In genomic region chr1:214900590-214900989, GRCh38 we compare ENCODE assay signal across 16 cellular contexts.
DNase-seq lines count a peak whose midpoint lies in the region; ATAC-seq and TF ChIP-seq lines count a peak whose summit lies in the region.
"Had no signal": no experiment of that assay in that cellular context is flagged by ENCODE, and none has a peak within 500 bp of the region (broad histone marks: within the 10 kb centered on the region; RNA-seq: fewer than 3 reads in every experiment).

No MANE protein-coding gene starts in this region.

- intact Hi-C loops in MCF 10A (cut with micrococcal nuclease), result loop anchor here (5.0 kb wide), 1 partner anchor 212 kb away; no protein-coding TSS in a partner anchor
- intact Hi-C loops in breast epithelium (cut with DNase I; ENCODE audit: low total_unique reads), result no loop called here

- peaks cover 36% of the 10 kb centered on the region for H3K4me1 Mint-ChIP-seq in MCF 10A (ENCODE audit: insufficient read depth, unreplicated experiment)
- H3K4me1 Mint-ChIP-seq: B cell, GM23338 had no signal

- no peak for ATAC-seq in GM18511 (IDR thresholded peaks at IDR 0.05; ENCODE audit: unreplicated experiment)
- ATAC-seq: CD8-positive, alpha-beta T cell had no signal

- H3K9me3 Mint-ChIP-seq in MCF 10A (ENCODE audit: unreplicated experiment), result no peaks in the 10 kb centered on the region
- H3K9me3 Mint-ChIP-seq: CD8-positive, alpha-beta T cell; GM23338 had no signal

- H3K27me3 ChIP-seq in breast epithelium, result no peaks in the 10 kb centered on the region
- H3K27me3 ChIP-seq in brain microvascular endothelial cell (replicated peaks), result no peaks in the 10 kb centered on the region
- H3K27me3 ChIP-seq in osteoblast (ENCODE audit: insufficient read depth, low read length), result no peaks in the 10 kb centered on the region
- H3K27me3 ChIP-seq: BLaER1 treated with 17β-estradiol and CSF1 and Interleukin-3, amounts not matched to agents 10 nM and 100 nM had no signal

- in situ Hi-C loops in brain microvascular endothelial cell (cut with HindIII; ENCODE audit: low pct_ligation_motif_present, low sequenced_read_pairs) (no loop called here), GM13976 (cut with MboI; ENCODE audit: low sequenced_read_pairs, unreplicated experiment) (no loop called here)

- no peaks in the 10 kb centered on the region for H4K20me1 ChIP-seq in osteoblast (ENCODE audit: insufficient read depth, low read length)
- H4K20me1 ChIP-seq: BLaER1 treated with 17β-estradiol and CSF1 and Interleukin-3, amounts not matched to agents 10 nM and 100 nM had no signal

- no peaks in the 10 kb centered on the region for H3K79me2 ChIP-seq in osteoblast (ENCODE audit: insufficient read depth, low read length)

- H3K9me3 ChIP-seq in breast epithelium (no peaks in the 10 kb centered on the region), osteoblast (ENCODE audit: low read depth, low read length) (no peaks in the 10 kb centered on the region)
- H3K9me3 ChIP-seq: BLaER1 treated with 17β-estradiol and CSF1 and Interleukin-3, amounts not matched to agents 10 nM and 100 nM had no signal

- no peak overlapping the region for H3K4me3 ChIP-seq in breast epithelium
- H3K4me3 ChIP-seq in brain microvascular endothelial cell (ENCODE audit: low read depth, low read length), result no peak overlapping the region
- H3K4me3 ChIP-seq in osteoblast (ENCODE audit: insufficient read depth, low read length), result no peak overlapping the region
- H3K4me3 ChIP-seq: BLaER1 treated with 17β-estradiol and CSF1 and Interleukin-3, amounts not matched to agents 10 nM and 100 nM; GM23338 had no signal

- DNase-seq in MCF 10A (ENCODE audit: unreplicated experiment) (no peak), breast epithelium (ENCODE audit: low spot score in 2 of 2) (no peak), brain microvascular endothelial cell (no peak), osteoblast (ENCODE audit: insufficient read length, low spot score, missing footprints) (no peak), nucleus accumbens (lab: John Stamatoyannopoulos, UW) (no peak), GM13976 (ENCODE audit: low spot score) (no peak)
- DNase-seq: Calu3; CD8-positive, alpha-beta T cell; DMS79 treated with DMSO at 0.1 percent for 48 hours; GF-D8 had no signal

- no peak overlapping the region for H3K4me3 Mint-ChIP-seq in MCF 10A (ENCODE audit: unreplicated experiment)
- H3K4me3 Mint-ChIP-seq: B cell; CD8-positive, alpha-beta T cell; GM23338; IgD-negative memory B cell had no signal

- TF ChIP-seq CTCF in MCF 10A (IDR thresholded peaks at IDR 0.05; ENCODE audit: unreplicated experiment), result no peak
- no peak for TF ChIP-seq CTCF in breast epithelium (IDR thresholded peaks at IDR 0.05)
- TF ChIP-seq CTCF in brain microvascular endothelial cell (IDR thresholded peaks at IDR 0.05; ENCODE audit: low read depth, low read length, missing control alignments), result no peak
- TF ChIP-seq CTCF in osteoblast (IDR thresholded peaks at IDR 0.05; ENCODE audit: extremely low read depth, low read depth, low read length), result no peak
- no peak for TF ChIP-seq CTCF in GM13976 (IDR thresholded peaks at IDR 0.05; ENCODE audit: borderline replicate concordance, control extremely low read depth, extremely low read depth, insufficient read depth, missing control alignments)

- no peak for TF ChIP-seq POLR2A in breast epithelium (IDR thresholded peaks at IDR 0.05)

- H3K27ac Mint-ChIP-seq in MCF 10A (ENCODE audit: low read depth, unreplicated experiment), result peak overlapping the region; percentile 88
- H3K27ac Mint-ChIP-seq: B cell; CD8-positive, alpha-beta T cell; IgD-negative memory B cell had no signal

- H3K27me3 Mint-ChIP-seq in MCF 10A (ENCODE audit: insufficient read depth, unreplicated experiment), result no peaks in the 10 kb centered on the region
- H3K27me3 Mint-ChIP-seq: B cell, IgD-negative memory B cell had no signal

- CTCF ChIA-PET in MCF 10A (lab: Yijun Ruan, JAX), result interaction anchor here (1.3 to 1.7 kb wide), 2 partner anchors 10 to 17 kb away, joined by 3 to 4 read pairs; no protein-coding TSS in a partner anchor

- POLR2A ChIA-PET in MCF 10A (lab: Yijun Ruan, JAX), result interaction anchor here (0.8 to 3.4 kb wide), 9 partner anchors 12 to 249 kb away, joined by 3 to 25 read pairs (median 3); no protein-coding TSS in a partner anchor

- H3K4me2 ChIP-seq in osteoblast (ENCODE audit: insufficient read depth, low read length), result no peak overlapping the region
- H3K4me2 ChIP-seq: GM23338 had no signal

- H3K36me3 ChIP-seq in breast epithelium, result no peaks in the 10 kb centered on the region
- no peaks in the 10 kb centered on the region for H3K36me3 ChIP-seq in brain microvascular endothelial cell (replicated peaks)
- no peaks in the 10 kb centered on the region for H3K36me3 ChIP-seq in osteoblast (ENCODE audit: insufficient read depth, low read length)
- H3K36me3 ChIP-seq: BLaER1 treated with 17β-estradiol and CSF1 and Interleukin-3, amounts not matched to agents 10 nM and 100 nM had no signal

- H2AFZ ChIP-seq in osteoblast (ENCODE audit: low read length), result no peak overlapping the region
- H2AFZ ChIP-seq: GM23338 had no signal

- H3K4me1 ChIP-seq in breast epithelium (no peaks in the 10 kb centered on the region), osteoblast (ENCODE audit: insufficient read depth, low read length) (peaks cover 31% of the 10 kb centered on the region)

- no TSS peak for BruUV-seq in MCF 10A (replicated peaks; lab: Mats Ljungman, UMichigan)

- no peaks in the 10 kb centered on the region for H3K36me3 Mint-ChIP-seq in MCF 10A (ENCODE audit: insufficient read depth, unreplicated experiment)
- H3K36me3 Mint-ChIP-seq: CD8-positive, alpha-beta T cell; IgD-negative memory B cell had no signal

- H3K27ac ChIP-seq in breast epithelium (no peak overlapping the region), brain microvascular endothelial cell (peak overlapping the region; percentile 87), osteoblast (ENCODE audit: low read depth, low read length) (peak overlapping the region; percentile 20)
- H3K27ac ChIP-seq: 22Rv1 had no signal

Comparison
In these comparisons a context has a peak if more than half of its experiments do, and no peak if none do; other contexts are left out.
1. H3K27ac ChIP-seq: peak in brain microvascular endothelial cell (single experiment) and osteoblast (single experiment); none in breast epithelium (0 of 2).